Comparison of ENCODE assay signal across 1 cellular context in genomic region chr10:100183482-100183881, GRCh38.
TF ChIP-seq lines count a peak whose summit lies in the region.

No MANE protein-coding gene starts in this region.

TF ChIP-seq in HepG2, 621 proteins besides CTCF, POLR2A, EP300 and RAD21 (continued from another document and continues in another):
- TF ChIP-seq ZKSCAN8 (CRISPR knock-in tag; IDR thresholded peaks at IDR 0.05; ENCODE audit: borderline replicate concordance) = 0 out of 2 replicates have a peak, but pooled peaks have one; percentile 21
- no peak for TF ChIP-seq MLXIP (CRISPR knock-in tag; IDR thresholded peaks at IDR 0.05; ENCODE audit: borderline replicate concordance)
- TF ChIP-seq SP5 (CRISPR knock-in tag; IDR thresholded peaks at IDR 0.05; ENCODE audit: borderline replicate concordance, low read depth) = peak; percentile 67; the same call in 1 of the 2 replicates
- TF ChIP-seq NAIF1 (CRISPR knock-in tag; IDR thresholded peaks at IDR 0.05; ENCODE audit: borderline replicate concordance) = no peak
- TF ChIP-seq ETS1 (CRISPR knock-in tag; IDR thresholded peaks at IDR 0.05) = no peak
- TF ChIP-seq E2F2 (CRISPR knock-in tag; IDR thresholded peaks at IDR 0.05; ENCODE audit: borderline replicate concordance) = no peak
- no peak for TF ChIP-seq ZNF878 (CRISPR knock-in tag; IDR thresholded peaks at IDR 0.05)
- no peak for TF ChIP-seq RARG (CRISPR knock-in tag; IDR thresholded peaks at IDR 0.05; ENCODE audit: low read depth)
- no peak for TF ChIP-seq PRPF4 (IDR thresholded peaks at IDR 0.05; ENCODE audit: low read depth, low read length, poor library complexity, severe bottlenecking)
- no peak for TF ChIP-seq SRSF1 (optimal IDR thresholded peaks at IDR 0.05; ENCODE audit: low read depth, low read length)
- TF ChIP-seq ZNF468 (CRISPR knock-in tag; IDR thresholded peaks at IDR 0.05) = no peak
- no peak for TF ChIP-seq ZMYM2 (CRISPR knock-in tag; IDR thresholded peaks at IDR 0.05)
- TF ChIP-seq ZNF292 (CRISPR knock-in tag; IDR thresholded peaks at IDR 0.05; ENCODE audit: borderline replicate concordance, low read depth) = no peak
- peak; percentile 36; the same call in 1 of the 2 replicates for TF ChIP-seq ZBTB21 (CRISPR knock-in tag; IDR thresholded peaks at IDR 0.05)
- TF ChIP-seq ZNF562 (CRISPR knock-in tag; IDR thresholded peaks at IDR 0.05; ENCODE audit: borderline replicate concordance) = no peak
- TF ChIP-seq ZNF598 (CRISPR knock-in tag; IDR thresholded peaks at IDR 0.05; ENCODE audit: borderline replicate concordance) = no peak
- TF ChIP-seq KDM5B (CRISPR knock-in tag; IDR thresholded peaks at IDR 0.05; ENCODE audit: borderline replicate concordance) = no peak
- TF ChIP-seq ZNF577 (CRISPR knock-in tag; IDR thresholded peaks at IDR 0.05; ENCODE audit: borderline replicate concordance, low read depth) = no peak
- no peak for TF ChIP-seq TOPORS (CRISPR knock-in tag; IDR thresholded peaks at IDR 0.05)
- 0 out of 2 replicates have a peak, but pooled peaks have one; percentile 61 for TF ChIP-seq SMAD3 (CRISPR knock-in tag; IDR thresholded peaks at IDR 0.05)
- no peak for TF ChIP-seq ZNF609 (CRISPR knock-in tag; IDR thresholded peaks at IDR 0.05; ENCODE audit: borderline replicate concordance)
- TF ChIP-seq SETDB1 (CRISPR knock-in tag; IDR thresholded peaks at IDR 0.05; ENCODE audit: borderline replicate concordance) = no peak
- no peak for TF ChIP-seq ZBTB37 (CRISPR knock-in tag; IDR thresholded peaks at IDR 0.05)
- TF ChIP-seq ATF6 (CRISPR knock-in tag; conservative IDR thresholded peaks at IDR 0.05) = no peak
- TF ChIP-seq ZNF841 (CRISPR knock-in tag; IDR thresholded peaks at IDR 0.05; ENCODE audit: borderline replicate concordance) = no peak
- TF ChIP-seq MXI1 (IDR thresholded peaks at IDR 0.05; ENCODE audit: borderline replicate concordance, low read depth, low read length) = peak; percentile 16; the same call in 1 of the 3 replicates
- TF ChIP-seq ZNF451 (CRISPR knock-in tag; IDR thresholded peaks at IDR 0.05) = no peak
- TF ChIP-seq TP53 (CRISPR knock-in tag; conservative IDR thresholded peaks at IDR 0.05) = no peak
- TF ChIP-seq ZNF850 (CRISPR knock-in tag; conservative IDR thresholded peaks at IDR 0.05) = no peak
- TF ChIP-seq ZSCAN21 (CRISPR knock-in tag; IDR thresholded peaks at IDR 0.05; ENCODE audit: borderline replicate concordance) = no peak
- TF ChIP-seq THRA (CRISPR knock-in tag; IDR thresholded peaks at IDR 0.05; ENCODE audit: borderline replicate concordance) = 0 out of 2 replicates have a peak, but pooled peaks have one; percentile 20
- TF ChIP-seq REXO4 (CRISPR knock-in tag; IDR thresholded peaks at IDR 0.05; ENCODE audit: borderline replicate concordance) = no peak
- TF ChIP-seq MED1 (CRISPR knock-in tag; IDR thresholded peaks at IDR 0.05) = no peak
- peak; percentile 23 for TF ChIP-seq ASH2L (IDR thresholded peaks at IDR 0.05; ENCODE audit: insufficient read length, low read depth, low read length)
- no peak for TF ChIP-seq ZNF839 (CRISPR knock-in tag; IDR thresholded peaks at IDR 0.05; ENCODE audit: borderline replicate concordance)
- TF ChIP-seq NBN (conservative IDR thresholded peaks at IDR 0.05) = no peak
- peak; percentile 62 for TF ChIP-seq NCOA2 (CRISPR knock-in tag; IDR thresholded peaks at IDR 0.05)
- no peak for TF ChIP-seq ZNF232 (CRISPR knock-in tag; IDR thresholded peaks at IDR 0.05; ENCODE audit: borderline replicate concordance)
- no peak for TF ChIP-seq TARDBP (CRISPR knock-in tag; IDR thresholded peaks at IDR 0.05)
- no peak for TF ChIP-seq ZNF34 (CRISPR knock-in tag; IDR thresholded peaks at IDR 0.05; ENCODE audit: borderline replicate concordance)
- no peak for TF ChIP-seq SNAI1 (CRISPR knock-in tag; IDR thresholded peaks at IDR 0.05; ENCODE audit: borderline replicate concordance)
- TF ChIP-seq SKIL (CRISPR knock-in tag; IDR thresholded peaks at IDR 0.05; ENCODE audit: borderline replicate concordance) = no peak
- TF ChIP-seq BHLHE40 (IDR thresholded peaks at IDR 0.05; ENCODE audit: low read length) = 0 out of 2 replicates have a peak, but pooled peaks have one; percentile 4
- peak; percentile 94 for TF ChIP-seq GATAD2A (CRISPR knock-in tag; IDR thresholded peaks at IDR 0.05)
- no peak for TF ChIP-seq ZNF816 (CRISPR knock-in tag; IDR thresholded peaks at IDR 0.05; ENCODE audit: borderline replicate concordance)
